20 cellular contexts compared by ENCODE assay signal in the genomic region with DNA sequence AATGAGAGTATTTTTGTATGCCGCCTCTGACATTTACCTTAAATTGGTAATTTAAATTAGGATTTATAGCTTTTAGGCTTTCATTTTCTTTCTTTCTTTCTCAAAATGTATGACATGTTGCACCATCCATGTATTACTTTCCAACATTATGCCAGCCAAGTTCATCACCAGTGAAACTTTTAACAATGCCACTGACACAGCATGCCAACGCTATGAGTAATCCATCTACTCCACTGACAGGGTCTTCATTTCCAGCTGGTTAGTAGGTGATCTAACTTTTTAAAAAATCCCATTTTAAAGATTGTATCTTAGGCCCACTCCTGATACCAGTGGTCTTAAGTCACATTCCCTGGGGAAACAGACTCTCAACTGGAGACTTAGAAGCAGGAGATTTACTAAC. TPM values are rescaled to one million over a fixed set of nuclear protein-coding genes. Genes with fewer than 3 reads are reported as not detected.
A peak's percentile ranks its signal among the peaks of the same experiment; 100 is the strongest.
DNase-seq lines count a peak whose midpoint lies in the region; FAIRE-seq and TF ChIP-seq lines count a peak whose summit lies in the region.
"Had no signal": no experiment of that assay in that cellular context is flagged by ENCODE, and none has a peak within 500 bp of the region (broad histone marks: within the 10 kb centered on the region; RNA-seq: fewer than 3 reads in every experiment).

No MANE protein-coding gene starts in this region.

- H3K36me3 ChIP-seq in bronchial epithelial cell (ENCODE audit: control insufficient read depth, insufficient read depth, low read length), result no peaks in the 10 kb centered on the region
- H3K36me3 ChIP-seq in effector memory CD4-positive, alpha-beta T cell (ENCODE audit: control insufficient read depth, insufficient read depth, low read length), result no peaks in the 10 kb centered on the region

- peak; percentile 18 for FAIRE-seq in bronchial epithelial cell (lab: Jason Lieb, UNC)
- FAIRE-seq: colon, endometrium, frontal cortex had no signal

- no peaks in the 10 kb centered on the region for H3K4me1 ChIP-seq in effector memory CD4-positive, alpha-beta T cell (ENCODE audit: control insufficient read depth, insufficient read depth, low read length, poor library complexity, severe bottlenecking)

- in situ Hi-C loops in ACHN (cut with HindIII; ENCODE audit: low pct_ligation_motif_present, low pct_unique_long_range_greater_than_20kb, low sequenced_read_pairs), result no loop called here

- H3K4me3 ChIP-seq in bronchial epithelial cell (ENCODE audit: low read depth, low read length), result no peak overlapping the region
- H3K4me3 ChIP-seq in effector memory CD4-positive, alpha-beta T cell (ENCODE audit: insufficient read depth, low read depth, low read length, poor library complexity, severe bottlenecking), result no peak overlapping the region

- no peak for TF ChIP-seq CTCF in bronchial epithelial cell (IDR thresholded peaks at IDR 0.05; ENCODE audit: insufficient read depth, low read length, severe bottlenecking)

- DNase-seq in ACHN (peak; percentile 55), LHCN-M2 (ENCODE audit: low read depth) (peak; percentile 65), bronchial epithelial cell (ENCODE audit: low read depth) (peak; percentile 74), kidney tubule cell (ENCODE audit: low spot score) (peak; percentile 73), GOT3 (lab: John Stamatoyannopoulos, UW) (no peak), cortex of kidney (lab: John Stamatoyannopoulos, UW) (no peak)
- DNase-seq in stimulated activated CD4-positive, alpha-beta T cell treated with anti-CD3 and anti-CD28 coated beads, Interleukin-1b, Interleukin-23, amount 100 ng/mL, for 48 hours, result no peak
- DNase-seq in effector memory CD4-positive, alpha-beta T cell, result no peak
- DNase-seq: activated CD4-positive, alpha-beta T cell treated with anti-CD3 and anti-CD28 coated beads, Interleukin-2, amount 50 U/mL, for 48 hours; activated naive CD4-positive, alpha-beta T cell treated with anti-CD3 and anti-CD28 coated beads, Interleukin-2, amount 10 ng/mL, durations not matched to agents 7 days and 5 days; HFFc6; NCI-H2029 treated with DMSO at 0.1 percent for 48 hours; NCI-H510A; SHP77 treated with DMSO at 0.1 percent for 48 hours; stimulated activated CD4-positive, alpha-beta T cell treated with anti-CD3 and anti-CD28 coated beads, Interleukin-4, amount 100 ng/mL, for 4 hours had no signal

- no peak overlapping the region for H3K27ac ChIP-seq in effector memory CD4-positive, alpha-beta T cell (ENCODE audit: insufficient read depth, low read length, poor library complexity, severe bottlenecking)

- no peaks in the 10 kb centered on the region for H3K27me3 ChIP-seq in bronchial epithelial cell (ENCODE audit: control insufficient read depth, insufficient read depth, low read length)
- no peaks in the 10 kb centered on the region for H3K27me3 ChIP-seq in effector memory CD4-positive, alpha-beta T cell (replicated peaks; ENCODE audit: control insufficient read depth, insufficient read depth, low read length, poor library complexity, severe bottlenecking)

- no peaks in the 10 kb centered on the region for H3K9me3 ChIP-seq in effector memory CD4-positive, alpha-beta T cell (ENCODE audit: control insufficient read depth, low read length)

RNA-seq across cellular contexts. Expression of a gene that starts 21.8 kb away (rescaled TPM):
- total RNA-seq in LHCN-M2 (2014; rRNA removed) (0.13 TPM in 1 of 2 replicates, not detected in the other), bronchial epithelial cell (0.26 and 0.51 TPM in 2 replicates)
- polyA plus RNA-seq in LHCN-M2 (2012), result not detected
- total RNA-seq: neural crest cell, pulmonary artery endothelial cell had no signal

RNA-seq across cellular contexts. Expression of a gene that starts 43.9 kb away (rescaled TPM):
- total RNA-seq in LHCN-M2 (2014; rRNA removed), result 0.06 TPM in 1 of 2 replicates, not detected in the other
- 0.29 TPM for polyA plus RNA-seq in LHCN-M2 (2012)
- total RNA-seq in bronchial epithelial cell, result 26.6 and 73.2 TPM in 2 replicates

Comparison
In these comparisons a context has a peak if more than half of its experiments do, and no peak if none do; other contexts are left out.
1. DNase-seq: peak in ACHN (single experiment), LHCN-M2 (single experiment), bronchial epithelial cell (single experiment) and kidney tubule cell (single experiment); none in stimulated activated CD4-positive, alpha-beta T cell treated with anti-CD3 and anti-CD28 coated beads, Interleukin-1b, Interleukin-23, amount 100 ng/mL, for 48 hours (single experiment), effector memory CD4-positive, alpha-beta T cell (0 of 3), GOT3 (single experiment) and cortex of kidney (single experiment).
2. RNA of a gene that starts 43.9 kb away (total RNA-seq): 26.6 to 73.2 TPM in bronchial epithelial cell; 0.06 TPM in LHCN-M2; every median in the first group is over 10 times any median in the second.